Comparison of ENCODE assay signal across 30 cellular contexts in genomic region chr1:76084685-76085084, GRCh38.
"Had no signal": no experiment of that assay in that cellular context is flagged by ENCODE, and none has a peak within 500 bp of the region (broad histone marks: within the 10 kb centered on the region; RNA-seq: fewer than 3 reads in every experiment).

No MANE protein-coding gene starts in this region.

- H3K9me3 ChIP-seq: left lung, lower lobe of right lung, pancreas, prostate gland, spleen, suprapubic skin, thoracic aorta, tibial artery, upper lobe of right lung, uterus had no signal

- H3K36me3 ChIP-seq: left lung, lower lobe of right lung, pancreas, prostate gland, spleen, suprapubic skin, thoracic aorta, tibial artery, upper lobe of right lung, uterus had no signal

- H3K27ac ChIP-seq: left lung, lower lobe of right lung, pancreas, prostate gland, skin epidermis, spleen, suprapubic skin, thoracic aorta, tibial artery, upper lobe of right lung, uterus had no signal

- H3K4me3 Mint-ChIP-seq: immature natural killer cell; naive B cell; natural killer cell; neural crest cell; stimulated activated effector memory CD8-positive, alpha-beta T cell treated with anti-CD3 and anti-CD28 coated beads, Interleukin-12 subunit alpha, Interleukin-12 subunit beta, amount 100 ng/mL, for 72 hours; stimulated activated naive CD8-positive, alpha-beta T cell treated with anti-CD3 and anti-CD28 coated beads, Interleukin-15, Interleukin-2, amounts not matched to agents 100 ng/mL and 50 ng/mL, for 24 hours had no signal

- H3K4me1 ChIP-seq: lower lobe of right lung, pancreas, suprapubic skin, tibial artery, upper lobe of right lung had no signal

- H3K4me1 Mint-ChIP-seq: immature natural killer cell; natural killer cell; stimulated activated effector memory CD8-positive, alpha-beta T cell treated with anti-CD3 and anti-CD28 coated beads, Interleukin-12 subunit alpha, Interleukin-12 subunit beta, amount 100 ng/mL, for 72 hours had no signal

- H3K27ac Mint-ChIP-seq: immature natural killer cell; naive B cell; natural killer cell; stimulated activated effector memory CD8-positive, alpha-beta T cell treated with anti-CD3 and anti-CD28 coated beads, Interleukin-12 subunit alpha, Interleukin-12 subunit beta, amount 100 ng/mL, for 72 hours; stimulated activated naive CD8-positive, alpha-beta T cell treated with anti-CD3 and anti-CD28 coated beads, Interleukin-15, Interleukin-2, amounts not matched to agents 100 ng/mL and 50 ng/mL, for 24 hours had no signal

- H3K27me3 Mint-ChIP-seq: naive B cell; stimulated activated naive CD8-positive, alpha-beta T cell treated with anti-CD3 and anti-CD28 coated beads, Interleukin-15, Interleukin-2, amounts not matched to agents 100 ng/mL and 50 ng/mL, for 24 hours had no signal

- H3K9me3 Mint-ChIP-seq: immature natural killer cell; natural killer cell; neural crest cell; stimulated activated effector memory CD8-positive, alpha-beta T cell treated with anti-CD3 and anti-CD28 coated beads, Interleukin-12 subunit alpha, Interleukin-12 subunit beta, amount 100 ng/mL, for 72 hours; stimulated activated naive CD8-positive, alpha-beta T cell treated with anti-CD3 and anti-CD28 coated beads, Interleukin-15, Interleukin-2, amounts not matched to agents 100 ng/mL and 50 ng/mL, for 24 hours had no signal

- DNase-seq: hypothalamus; immature natural killer cell; kidney; left colon; left lung; lower lobe of right lung; mammary epithelial cell; mesenchymal stem cell; naive B cell; natural killer cell; nucleus accumbens; posterior cingulate gyrus; retina; right cardiac atrium; spleen; stimulated activated CD4-positive, alpha-beta T cell treated with anti-CD3 and anti-CD28 coated beads, Interleukin-4, amount 100 ng/mL, for 24 hours; stimulated activated naive CD4-positive, alpha-beta T cell; tibial artery; trophoblast cell; upper lobe of right lung; uterus had no signal

- H3K4me3 ChIP-seq: left lung, lower lobe of right lung, pancreas, prostate gland, skin epidermis, spleen, suprapubic skin, thoracic aorta, tibial artery, upper lobe of right lung, uterus had no signal

- H3K27me3 ChIP-seq: left lung, pancreas, spleen, suprapubic skin, tibial artery, upper lobe of right lung, uterus had no signal

- ATAC-seq: left lung, lower lobe of right lung, natural killer cell, right cardiac atrium, sciatic nerve, upper lobe of right lung had no signal

- H3K36me3 Mint-ChIP-seq: immature natural killer cell; naive B cell; natural killer cell; stimulated activated effector memory CD8-positive, alpha-beta T cell treated with anti-CD3 and anti-CD28 coated beads, Interleukin-12 subunit alpha, Interleukin-12 subunit beta, amount 100 ng/mL, for 72 hours had no signal
